ENCODE assay signal across 9 cellular contexts in the genomic region with DNA sequence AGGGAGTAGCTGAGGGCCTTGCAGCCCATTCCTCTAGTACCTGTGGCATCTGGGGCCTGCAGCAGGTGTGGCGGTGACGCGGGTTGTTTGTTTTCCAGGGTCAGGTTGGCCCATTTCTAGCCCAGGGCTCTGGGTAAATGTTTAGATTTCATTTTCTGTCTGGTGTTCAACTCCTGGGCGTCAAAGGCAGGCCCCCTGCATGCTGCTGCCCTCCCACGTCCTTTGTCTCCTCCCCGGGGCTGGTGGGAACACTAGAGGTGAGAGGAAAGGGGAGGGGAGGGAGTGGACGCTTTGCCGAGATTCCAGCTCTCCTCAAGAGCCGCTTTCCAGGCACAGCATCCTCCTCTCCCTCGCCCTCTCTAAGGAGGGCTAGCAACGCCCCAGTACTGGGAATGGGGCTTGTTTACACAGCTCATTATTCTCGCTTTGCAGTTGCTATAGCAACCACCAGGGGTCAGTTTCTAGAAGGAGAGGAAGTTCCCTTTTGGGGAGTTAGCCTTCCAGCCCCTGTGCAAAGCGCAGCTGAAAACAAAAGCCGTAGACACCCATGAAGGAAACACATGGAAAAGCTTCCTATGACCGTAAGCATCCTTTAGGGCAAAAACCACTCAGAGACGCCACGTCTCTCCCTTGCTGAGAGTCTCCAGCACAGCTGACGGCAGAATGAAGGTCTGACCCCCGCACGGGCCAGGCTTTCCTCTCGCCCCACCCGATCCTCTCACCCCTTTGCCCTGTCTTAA.
DNase-seq lines count a peak whose midpoint lies in the region; ATAC-seq and TF ChIP-seq lines count a peak whose summit lies in the region.
"Had no signal": no experiment of that assay in that cellular context is flagged by ENCODE, and none has a peak within 500 bp of the region (broad histone marks: within the 10 kb centered on the region; RNA-seq: fewer than 3 reads in every experiment).

No MANE protein-coding gene starts in this region.

- H3K4me1 ChIP-seq in right atrium auricular region: peaks cover 0 to 11% of the 10 kb centered on the region in 2 donors

- no peaks in the 10 kb centered on the region for H3K27me3 ChIP-seq in right atrium auricular region

- H3K9me3 ChIP-seq in right atrium auricular region: no peaks in the 10 kb centered on the region

- in situ Hi-C loops in GM13977 (cut with MboI; ENCODE audit: low pct_unique_long_range_greater_than_20kb, low sequenced_read_pairs, unreplicated experiment): no loop called here

- TF ChIP-seq CTCF in GM13977 (IDR thresholded peaks at IDR 0.05; ENCODE audit: extremely low read depth, insufficient read depth, missing control alignments): peak; percentile 51
- TF ChIP-seq CTCF in activated CD8-positive, alpha-beta T cell treated with anti-CD3 and anti-CD28 coated beads for 36 hours (IDR thresholded peaks at IDR 0.05): no peak
- TF ChIP-seq CTCF in right atrium auricular region (IDR thresholded peaks at IDR 0.05): peak in 1 of 2 donors; percentile 63

- CTCF ChIA-PET in activated CD8-positive, alpha-beta T cell treated with anti-CD3 and anti-CD28 coated beads for 36 hours (lab: Charles Lee): interaction anchor here (0.7 to 1.8 kb wide), 10 partner anchors 9 to 496 kb away, joined by 3 to 12 read pairs (median 3); no protein-coding TSS in a partner anchor

- POLR2A ChIA-PET in activated CD8-positive, alpha-beta T cell treated with anti-CD3 and anti-CD28 coated beads for 36 hours (lab: Charles Lee): no interaction called here

- no peaks in the 10 kb centered on the region for H3K36me3 Mint-ChIP-seq in activated CD8-positive, alpha-beta T cell treated with anti-CD3 and anti-CD28 coated beads for 36 hours (ENCODE audit: low read depth)

- H3K27ac ChIP-seq in right atrium auricular region: no peak overlapping the region

- intact Hi-C loops in activated CD8-positive, alpha-beta T cell treated with anti-CD3 and anti-CD28 coated beads for 36 hours (cut with micrococcal nuclease): no loop called here

- H3K27me3 Mint-ChIP-seq in activated CD8-positive, alpha-beta T cell treated with anti-CD3 and anti-CD28 coated beads for 36 hours: peaks cover 1% of the 10 kb centered on the region

- no peak overlapping the region for H3K4me3 Mint-ChIP-seq in activated CD8-positive, alpha-beta T cell treated with anti-CD3 and anti-CD28 coated beads for 36 hours

- no peak overlapping the region for H3K4me3 ChIP-seq in right atrium auricular region
- H3K4me3 ChIP-seq: skin epidermis had no signal

- H3K4me1 Mint-ChIP-seq in activated CD8-positive, alpha-beta T cell treated with anti-CD3 and anti-CD28 coated beads for 36 hours (ENCODE audit: low read depth): no peaks in the 10 kb centered on the region

- ATAC-seq in HG02884 (IDR thresholded peaks at IDR 0.05; ENCODE audit: unreplicated experiment): peak; percentile 79
- peak; percentile 75 for ATAC-seq in activated CD8-positive, alpha-beta T cell treated with anti-CD3 and anti-CD28 coated beads for 36 hours

- no peak overlapping the region for H3K27ac Mint-ChIP-seq in activated CD8-positive, alpha-beta T cell treated with anti-CD3 and anti-CD28 coated beads for 36 hours

- no peaks in the 10 kb centered on the region for H3K36me3 ChIP-seq in right atrium auricular region

- DNase-seq in AG20443 (ENCODE audit: low spot score): peak; percentile 75
- peak; percentile 78 for DNase-seq in GM13977 (ENCODE audit: low spot score)
- DNase-seq in NCI-H2029 (lab: John Stamatoyannopoulos, UW): peak; percentile 86
- DNase-seq in activated CD8-positive, alpha-beta T cell treated with anti-CD3 and anti-CD28 coated beads for 36 hours: peak; percentile 43
- DNase-seq in right atrium auricular region (ENCODE audit: low spot score): peak; percentile 77
- DNase-seq in putamen (ENCODE audit: low spot score): peak; percentile 34
- no peak for DNase-seq in A172 (ENCODE audit: low spot score)

- H3K9me3 Mint-ChIP-seq in activated CD8-positive, alpha-beta T cell treated with anti-CD3 and anti-CD28 coated beads for 36 hours: no peaks in the 10 kb centered on the region
